14 cellular contexts compared by ENCODE assay signal in the genomic region with DNA sequence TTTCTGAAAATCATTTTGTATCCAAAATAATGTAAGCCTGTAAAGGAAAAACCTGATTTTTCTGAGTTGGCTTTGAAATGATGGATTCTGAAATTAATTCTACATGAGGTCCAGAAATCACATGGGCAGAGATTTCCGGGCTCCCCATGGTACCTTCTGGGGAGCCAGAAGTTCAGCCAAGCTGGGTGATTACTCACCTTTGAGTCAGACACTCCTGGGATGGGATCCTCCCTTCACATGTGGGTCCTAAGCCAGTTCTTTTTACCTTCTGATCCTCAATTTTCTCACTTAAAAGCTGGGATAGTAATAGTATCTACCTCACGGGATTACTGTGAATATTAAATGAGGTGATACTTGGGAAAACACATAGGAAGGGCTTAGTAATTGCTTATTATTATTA.
DNase-seq lines count a peak whose midpoint lies in the region; FAIRE-seq and TF ChIP-seq lines count a peak whose summit lies in the region.
"Had no signal": no experiment of that assay in that cellular context is flagged by ENCODE, and none has a peak within 500 bp of the region (broad histone marks: within the 10 kb centered on the region; RNA-seq: fewer than 3 reads in every experiment).

No MANE protein-coding gene starts in this region.

- H3K4me1 ChIP-seq in keratinocyte (ENCODE audit: control insufficient read depth, extremely low read depth, insufficient read depth, low read length), result peaks cover 14% of the 10 kb centered on the region
- no peaks in the 10 kb centered on the region for H3K4me1 ChIP-seq in CD8-positive, alpha-beta memory T cell (ENCODE audit: insufficient read depth, low read length)

- peak overlapping the region; percentile 74 for H3K4me2 ChIP-seq in keratinocyte (ENCODE audit: control insufficient read depth, extremely low read depth, insufficient read depth, low read depth, low read length)

- no peaks in the 10 kb centered on the region for H3K79me2 ChIP-seq in keratinocyte (ENCODE audit: control insufficient read depth, insufficient read depth, low read length)

- no peak overlapping the region for H3K4me3 ChIP-seq in keratinocyte (ENCODE audit: control insufficient read depth in 2 of 3, extremely low read depth in 1 of 3, insufficient read depth in 2 of 3, low read depth in 1 of 3, low read length in 3 of 3)
- H3K4me3 ChIP-seq in CD8-positive, alpha-beta memory T cell (ENCODE audit: low read length), result no peak overlapping the region
- H3K4me3 ChIP-seq: coronary artery had no signal

- H3K9ac ChIP-seq in keratinocyte (ENCODE audit: control insufficient read depth, extremely low read depth, insufficient read depth, low read length), result no peak overlapping the region

- peaks cover 2% of the 10 kb centered on the region for H3K9me1 ChIP-seq in keratinocyte (ENCODE audit: control insufficient read depth, extremely low read depth, insufficient read depth, low read length)

- peaks cover 1 to 3% (median 3%) of the 10 kb centered on the region in 3 donors for H3K36me3 Mint-ChIP-seq in CD8-positive, alpha-beta memory T cell
- H3K36me3 Mint-ChIP-seq: activated CD4-positive, alpha-beta memory T cell treated with anti-CD3 and anti-CD28 coated beads for 36 hours had no signal

- peak; percentile 92 for FAIRE-seq in keratinocyte (lab: Jason Lieb, UNC)

- H3K9me3 Mint-ChIP-seq in CD8-positive, alpha-beta memory T cell, result peaks cover 0 to 1% (median 0%) of the 10 kb centered on the region in 5 donors
- H3K9me3 Mint-ChIP-seq: activated CD4-positive, alpha-beta memory T cell treated with anti-CD3 and anti-CD28 coated beads for 36 hours; memory B cell had no signal

- peak overlapping the region; percentile 28 for H3K27ac ChIP-seq in keratinocyte (ENCODE audit: control insufficient read depth, insufficient read depth, low read length)
- no peak overlapping the region for H3K27ac ChIP-seq in CD8-positive, alpha-beta memory T cell (ENCODE audit: low read depth, low read length)

- H4K20me1 ChIP-seq in keratinocyte (ENCODE audit: control insufficient read depth, extremely low read depth, insufficient read depth, low read length), result no peaks in the 10 kb centered on the region

- H3K27me3 ChIP-seq in keratinocyte (ENCODE audit: control insufficient read depth, extremely low read depth, insufficient read depth, low read length), result no peaks in the 10 kb centered on the region
- H3K27me3 ChIP-seq in CD8-positive, alpha-beta memory T cell (ENCODE audit: insufficient read depth, low read length, poor library complexity, severe bottlenecking), result no peaks in the 10 kb centered on the region

- no peak overlapping the region for H2AFZ ChIP-seq in keratinocyte (ENCODE audit: control insufficient read depth, low read length)

- H3K27me3 Mint-ChIP-seq in CD8-positive, alpha-beta memory T cell, result no peaks in the 10 kb centered on the region
- H3K27me3 Mint-ChIP-seq: activated CD4-positive, alpha-beta memory T cell treated with anti-CD3 and anti-CD28 coated beads for 36 hours; memory B cell had no signal

- CTCF ChIA-PET in CD8-positive, alpha-beta memory T cell (lab: Charles Lee), result interaction anchor here (1.5 kb wide), 1 partner anchor 120 kb away, joined by 3 read pairs; no protein-coding TSS in a partner anchor

- no peak for TF ChIP-seq CTCF in keratinocyte (optimal IDR thresholded peaks at IDR 0.05 in 1 of 3, IDR thresholded peaks at IDR 0.05 in 1 of 3, conservative IDR thresholded peaks at IDR 0.05 in 1 of 3; ENCODE audit: extremely low read depth in 1 of 3, insufficient read depth in 2 of 3, low read length in 3 of 3)

- POLR2A ChIA-PET in CD8-positive, alpha-beta memory T cell (lab: Charles Lee), result no interaction called here

- dilution Hi-C loops in keratinocyte (cut with MboI; ENCODE audit: extremely low pct_ligation_motif_present, low sequenced_read_pairs), result no loop called here

- no peaks in the 10 kb centered on the region for H3K4me1 Mint-ChIP-seq in CD8-positive, alpha-beta memory T cell
- H3K4me1 Mint-ChIP-seq: memory B cell had no signal

- H3K27ac Mint-ChIP-seq in CD8-positive, alpha-beta memory T cell, result no peak overlapping the region
- H3K27ac Mint-ChIP-seq: activated CD4-positive, alpha-beta memory T cell treated with anti-CD3 and anti-CD28 coated beads for 36 hours; memory B cell had no signal

- no peak overlapping the region for H3K4me3 Mint-ChIP-seq in CD8-positive, alpha-beta memory T cell
- H3K4me3 Mint-ChIP-seq: activated CD4-positive, alpha-beta memory T cell treated with anti-CD3 and anti-CD28 coated beads for 36 hours; memory B cell had no signal

- H3K9me3 ChIP-seq in keratinocyte (ENCODE audit: control insufficient read depth, low read depth, low read length), result no peaks in the 10 kb centered on the region
- no peaks in the 10 kb centered on the region for H3K9me3 ChIP-seq in CD8-positive, alpha-beta memory T cell (ENCODE audit: low read length)

- H3K36me3 ChIP-seq in keratinocyte (ENCODE audit: control insufficient read depth in 2 of 2, extremely low read depth in 1 of 2, insufficient read depth in 2 of 2, low read length in 2 of 2), result no peaks in the 10 kb centered on the region
- H3K36me3 ChIP-seq in CD8-positive, alpha-beta memory T cell (ENCODE audit: insufficient read depth, low read length), result no peaks in the 10 kb centered on the region

- DNase-seq in AG08395 (ENCODE audit: low spot score) (peak; percentile 60), HT-29 (ENCODE audit: low spot score) (peak; percentile 38), astrocyte of the hippocampus (ENCODE audit: low read depth, low spot score) (peak; percentile 64), keratinocyte (ENCODE audit: low read depth, low spot score) (no peak), NCI-H2227 (lab: John Stamatoyannopoulos, UW; ENCODE audit: unreplicated experiment) (no peak), NCI-H748 treated with DMSO at 0.1 percent for 48 hours (lab: John Stamatoyannopoulos, UW) (no peak)
- no peak for DNase-seq in CD8-positive, alpha-beta memory T cell
- DNase-seq in stimulated activated CD4-positive, alpha-beta T cell treated with anti-CD3 and anti-CD28 coated beads, Interleukin-2, amount 100 ng/mL, for 24 hours, result no peak
- DNase-seq: activated CD4-positive, alpha-beta memory T cell treated with anti-CD3 and anti-CD28 coated beads for 36 hours; activated naive CD4-positive, alpha-beta T cell; NCI-H2171; occipital lobe had no signal

Comparison
In these comparisons a context has a peak if more than half of its experiments do, and no peak if none do; other contexts are left out.
1. DNase-seq: peak in AG08395 (single experiment), HT-29 (single experiment) and astrocyte of the hippocampus (single experiment); none in keratinocyte (single experiment), CD8-positive, alpha-beta memory T cell (0 of 5), NCI-H2227 (single experiment), stimulated activated CD4-positive, alpha-beta T cell treated with anti-CD3 and anti-CD28 coated beads, Interleukin-2, amount 100 ng/mL, for 24 hours (0 of 2) and NCI-H748 treated with DMSO at 0.1 percent for 48 hours (single experiment).